Comparison of ENCODE assay signal across 21 cellular contexts in genomic region chr15:82184776-82185175, GRCh38.
A peak's percentile ranks its signal among the peaks of the same experiment; 100 is the strongest.
DNase-seq lines count a peak whose midpoint lies in the region; ATAC-seq and TF ChIP-seq lines count a peak whose summit lies in the region.
"Had no signal": no experiment of that assay in that cellular context is flagged by ENCODE, and none has a peak within 500 bp of the region (broad histone marks: within the 10 kb centered on the region; RNA-seq: fewer than 3 reads in every experiment).

No MANE protein-coding gene starts in this region.

- H3K27me3 ChIP-seq in uterus, result no peaks in the 10 kb centered on the region
- H3K27me3 ChIP-seq in effector memory CD4-positive, alpha-beta T cell (replicated peaks; ENCODE audit: control insufficient read depth, insufficient read depth, low read length, poor library complexity, severe bottlenecking), result no peaks in the 10 kb centered on the region
- H3K27me3 ChIP-seq: BLaER1, SJCRH30 had no signal

- H3K27me3 Mint-ChIP-seq in activated CD4-positive, alpha-beta T cell treated with anti-CD3 and anti-CD28 coated beads for 36 hours, result no peaks in the 10 kb centered on the region
- H3K27me3 Mint-ChIP-seq: CD4-positive, alpha-beta memory T cell had no signal

- no peaks in the 10 kb centered on the region for H3K9me3 ChIP-seq in uterus
- H3K9me3 ChIP-seq in effector memory CD4-positive, alpha-beta T cell (ENCODE audit: control insufficient read depth, low read length), result no peaks in the 10 kb centered on the region
- H3K9me3 ChIP-seq: BLaER1, SJCRH30 had no signal

- CTCF ChIA-PET in activated CD4-positive, alpha-beta T cell treated with anti-CD3 and anti-CD28 coated beads for 36 hours (lab: Charles Lee), result interaction anchor here (1.2 kb wide), 1 partner anchor 9 kb away, joined by 3 read pairs; no protein-coding TSS in a partner anchor

- ATAC-seq in activated CD4-positive, alpha-beta T cell treated with anti-CD3 and anti-CD28 coated beads for 36 hours, result no peak
- ATAC-seq in HG03342 (IDR thresholded peaks at IDR 0.05; ENCODE audit: unreplicated experiment), result no peak

- H3K27ac Mint-ChIP-seq in activated CD4-positive, alpha-beta T cell treated with anti-CD3 and anti-CD28 coated beads for 36 hours, result no peak overlapping the region

- H3K36me3 ChIP-seq in uterus, result no peaks in the 10 kb centered on the region
- H3K36me3 ChIP-seq in effector memory CD4-positive, alpha-beta T cell (ENCODE audit: control insufficient read depth, insufficient read depth, low read length), result peaks cover 4% of the 10 kb centered on the region
- H3K36me3 ChIP-seq: BLaER1, SJCRH30 had no signal

- no peaks in the 10 kb centered on the region for H3K36me3 Mint-ChIP-seq in activated CD4-positive, alpha-beta T cell treated with anti-CD3 and anti-CD28 coated beads for 36 hours (ENCODE audit: low read depth)

- no peaks in the 10 kb centered on the region for H3K9me3 Mint-ChIP-seq in activated CD4-positive, alpha-beta T cell treated with anti-CD3 and anti-CD28 coated beads for 36 hours (ENCODE audit: low read depth)
- H3K9me3 Mint-ChIP-seq: CD4-positive, alpha-beta memory T cell had no signal

- peak overlapping the region; percentile 83 for H3K27ac ChIP-seq in caudate nucleus (ENCODE audit: low read depth, low read length)
- H3K27ac ChIP-seq in uterus, result peak overlapping the region; percentile 60 to 75
- no peak overlapping the region for H3K27ac ChIP-seq in effector memory CD4-positive, alpha-beta T cell (ENCODE audit: insufficient read depth, low read length, poor library complexity, severe bottlenecking)
- H3K27ac ChIP-seq: BLaER1, SJCRH30 had no signal

- no peak for TF ChIP-seq CTCF in uterus (IDR thresholded peaks at IDR 0.05)

- POLR2A ChIA-PET in activated CD4-positive, alpha-beta T cell treated with anti-CD3 and anti-CD28 coated beads for 36 hours (lab: Charles Lee), result no interaction called here

- H3K4me3 ChIP-seq in uterus, result no peak overlapping the region
- no peak overlapping the region for H3K4me3 ChIP-seq in effector memory CD4-positive, alpha-beta T cell (ENCODE audit: insufficient read depth, low read depth, low read length, poor library complexity, severe bottlenecking)
- H3K4me3 ChIP-seq: BLaER1, SJCRH30 had no signal

- peaks cover 4 to 12% of the 10 kb centered on the region in 2 donors for H3K4me1 ChIP-seq in uterus
- no peaks in the 10 kb centered on the region for H3K4me1 ChIP-seq in effector memory CD4-positive, alpha-beta T cell (ENCODE audit: control insufficient read depth, insufficient read depth, low read length, poor library complexity, severe bottlenecking)
- H3K4me1 ChIP-seq: BLaER1 had no signal

- TF ChIP-seq POLR2A in uterus (IDR thresholded peaks at IDR 0.05), result no peak

- DNase-seq in caudate nucleus (lab: John Stamatoyannopoulos, UW) (no peak), globus pallidus (ENCODE audit: low spot score) (peak; percentile 72), putamen (ENCODE audit: low spot score) (peak; percentile 42), uterus (no peak)
- no peak for DNase-seq in activated CD4-positive, alpha-beta T cell treated with anti-CD3 and anti-CD28 coated beads for 36 hours
- no peak for DNase-seq in effector memory CD4-positive, alpha-beta T cell
- DNase-seq: ACHN; CD4-positive, alpha-beta memory T cell; DND-41; GOT3; HCEC 1CT; Karpas-422; NCI-H1694; NCI-H2081; NCI-H2171 treated with DMSO at 0.1 percent for 48 hours; NCI-H446; NCI-H526; OCI-M1; SJCRH30 had no signal

- intact Hi-C loops in uterus (cut with DNase I; ENCODE audit: low total_unique reads), result no loop called here
- intact Hi-C loops in activated CD4-positive, alpha-beta T cell treated with anti-CD3 and anti-CD28 coated beads for 36 hours (cut with DNase I, micrococcal nuclease), result no loop called here

- no peak overlapping the region for H3K4me3 Mint-ChIP-seq in activated CD4-positive, alpha-beta T cell treated with anti-CD3 and anti-CD28 coated beads for 36 hours
- H3K4me3 Mint-ChIP-seq: CD4-positive, alpha-beta memory T cell had no signal

- no peaks in the 10 kb centered on the region for H3K4me1 Mint-ChIP-seq in activated CD4-positive, alpha-beta T cell treated with anti-CD3 and anti-CD28 coated beads for 36 hours
- H3K4me1 Mint-ChIP-seq: CD4-positive, alpha-beta memory T cell had no signal

Comparison
In these comparisons a context has a peak if more than half of its experiments do, and no peak if none do; other contexts are left out.
1. DNase-seq: peak in globus pallidus (single experiment) and putamen (single experiment); none in caudate nucleus (0 of 61), uterus (0 of 2), activated CD4-positive, alpha-beta T cell treated with anti-CD3 and anti-CD28 coated beads for 36 hours (single experiment) and effector memory CD4-positive, alpha-beta T cell (0 of 3).